9 cellular contexts compared by ENCODE assay signal in the genomic region with DNA sequence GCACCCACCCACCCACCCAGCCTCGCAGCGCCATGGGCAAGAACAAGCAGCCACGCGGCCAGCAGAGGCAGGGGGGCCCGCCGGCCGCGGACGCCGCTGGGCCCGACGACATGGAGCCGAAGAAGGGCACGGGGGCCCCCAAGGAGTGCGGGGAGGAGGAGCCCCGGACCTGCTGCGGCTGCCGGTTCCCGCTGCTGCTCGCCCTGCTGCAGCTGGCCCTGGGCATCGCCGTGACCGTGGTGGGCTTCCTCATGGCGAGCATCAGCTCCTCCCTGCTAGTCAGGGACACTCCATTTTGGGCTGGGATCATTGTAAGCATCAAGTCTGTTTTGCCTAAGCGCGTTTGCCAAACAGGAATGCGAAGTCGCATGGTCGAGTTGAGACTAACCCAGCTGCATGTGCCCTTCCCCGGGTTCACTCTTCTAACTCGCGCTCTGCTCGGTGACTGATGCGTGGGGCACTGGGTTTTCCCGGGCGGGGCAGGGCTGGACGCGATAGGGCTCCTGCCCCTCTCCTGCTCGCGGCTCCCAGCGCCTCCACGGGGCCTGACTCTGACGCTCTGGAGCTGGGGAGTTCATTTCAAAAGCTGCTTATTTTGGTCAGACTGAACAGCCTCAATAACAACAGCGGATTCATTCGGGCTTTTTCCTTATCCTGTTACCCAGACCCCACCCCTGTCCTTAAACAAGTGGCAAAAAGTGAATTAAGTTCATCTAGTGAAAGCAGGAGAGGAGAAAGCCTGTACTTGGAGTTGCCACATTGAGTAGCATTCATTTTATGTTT. TPM values are rescaled to one million over a fixed set of nuclear protein-coding genes. Genes with fewer than 3 reads are reported as not detected.
DNase-seq lines count a peak whose midpoint lies in the region; ATAC-seq and FAIRE-seq lines count a peak whose summit lies in the region.
"Had no signal": no experiment of that assay in that cellular context is flagged by ENCODE, and none has a peak within 500 bp of the region (broad histone marks: within the 10 kb centered on the region; RNA-seq: fewer than 3 reads in every experiment).

No MANE protein-coding gene starts in this region.

- no peaks in the 10 kb centered on the region for H3K36me3 Mint-ChIP-seq in activated CD4-positive, alpha-beta memory T cell treated with anti-CD3 and anti-CD28 coated beads, Interleukin-2, amount 10 ng/mL, durations not matched to agents 7 days and 5 days (ENCODE audit: low read depth)
- no peaks in the 10 kb centered on the region for H3K36me3 Mint-ChIP-seq in naive thymus-derived CD4-positive, alpha-beta T cell

- POLR2A ChIA-PET in activated CD4-positive, alpha-beta memory T cell treated with anti-CD3 and anti-CD28 coated beads, Interleukin-2, amount 10 ng/mL, durations not matched to agents 7 days and 5 days (lab: Charles Lee): no interaction called here
- POLR2A ChIA-PET in naive thymus-derived CD4-positive, alpha-beta T cell (lab: Charles Lee): no interaction called here

- H3K36me3 ChIP-seq in naive thymus-derived CD4-positive, alpha-beta T cell (ENCODE audit: control insufficient read depth in 2 of 3, insufficient read depth in 3 of 3, low read length in 3 of 3): no peaks in the 10 kb centered on the region
- H3K36me3 ChIP-seq in aorta (ENCODE audit: control insufficient read depth in 1 of 2, insufficient read depth in 2 of 2, low read length in 1 of 2): no peaks in the 10 kb centered on the region

- H3K27ac ChIP-seq in naive thymus-derived CD4-positive, alpha-beta T cell (ENCODE audit: low read depth, low read length): no peak overlapping the region
- peak overlapping the region; percentile 49 to 78 for H3K27ac ChIP-seq in aorta (ENCODE audit: low read depth in 1 of 2, low read length in 2 of 2)
- H3K27ac ChIP-seq: C4-2B had no signal

- DNase-seq in NCI-H345 (lab: John Stamatoyannopoulos, UW) (peak; percentile 1), NCI-H345 treated with DMSO at 0.1 percent for 48 hours (lab: John Stamatoyannopoulos, UW; ENCODE audit: unreplicated experiment) (no peak), frontal cortex (ENCODE audit: low spot score in 2 of 2) (peak; percentile 30 to 44), aorta (peak; percentile 78 to 88), MV-4-11 (lab: John Stamatoyannopoulos, UW) (no peak)
- DNase-seq in activated CD4-positive, alpha-beta memory T cell treated with anti-CD3 and anti-CD28 coated beads, Interleukin-2, amount 10 ng/mL, durations not matched to agents 7 days and 5 days: no peak
- no peak for DNase-seq in naive thymus-derived CD4-positive, alpha-beta T cell

- intact Hi-C loops in naive thymus-derived CD4-positive, alpha-beta T cell (cut with micrococcal nuclease): no loop called here
- intact Hi-C loops in aorta (cut with DNase I): loop anchor here (2.0 to 5.0 kb wide), 6 partner anchors 41 to 101 kb away; a partner anchor contains a TSS

- no peaks in the 10 kb centered on the region for H3K9me3 Mint-ChIP-seq in activated CD4-positive, alpha-beta memory T cell treated with anti-CD3 and anti-CD28 coated beads, Interleukin-2, amount 10 ng/mL, durations not matched to agents 7 days and 5 days
- no peaks in the 10 kb centered on the region for H3K9me3 Mint-ChIP-seq in naive thymus-derived CD4-positive, alpha-beta T cell

- peaks cover 60% of the 10 kb centered on the region for H3K27me3 Mint-ChIP-seq in activated CD4-positive, alpha-beta memory T cell treated with anti-CD3 and anti-CD28 coated beads, Interleukin-2, amount 10 ng/mL, durations not matched to agents 7 days and 5 days
- H3K27me3 Mint-ChIP-seq in naive thymus-derived CD4-positive, alpha-beta T cell: peaks cover 45 to 68% (median 60%) of the 10 kb centered on the region in 5 donors

- WGBS in aorta, 2 donors: 0 to 1% methylated on average over 45 of the region's 45 CpGs

- H3K4me1 ChIP-seq in naive thymus-derived CD4-positive, alpha-beta T cell (ENCODE audit: control insufficient read depth in 2 of 2, insufficient read depth in 2 of 2, low read length in 2 of 2): no peaks in the 10 kb centered on the region
- H3K4me1 ChIP-seq in aorta (ENCODE audit: control insufficient read depth in 1 of 2, insufficient read depth in 2 of 2, low read length in 2 of 2): peaks cover 0 to 2% of the 10 kb centered on the region in 2 donors

- no peaks in the 10 kb centered on the region for H3K9me3 ChIP-seq in naive thymus-derived CD4-positive, alpha-beta T cell (ENCODE audit: control insufficient read depth in 2 of 3, low read length in 3 of 3)
- H3K9me3 ChIP-seq in aorta (ENCODE audit: control insufficient read depth, low read length): no peaks in the 10 kb centered on the region

- no peak overlapping the region for H3K27ac Mint-ChIP-seq in activated CD4-positive, alpha-beta memory T cell treated with anti-CD3 and anti-CD28 coated beads, Interleukin-2, amount 10 ng/mL, durations not matched to agents 7 days and 5 days
- no peak overlapping the region for H3K27ac Mint-ChIP-seq in naive thymus-derived CD4-positive, alpha-beta T cell

- H3K27me3 ChIP-seq in naive thymus-derived CD4-positive, alpha-beta T cell (ENCODE audit: control insufficient read depth in 2 of 2, insufficient read depth in 2 of 2, low read length in 2 of 2): no peaks in the 10 kb centered on the region
- no peaks in the 10 kb centered on the region for H3K27me3 ChIP-seq in aorta (ENCODE audit: control insufficient read depth in 1 of 2, insufficient read depth in 2 of 2, low read length in 1 of 2)

- CTCF ChIA-PET in activated CD4-positive, alpha-beta memory T cell treated with anti-CD3 and anti-CD28 coated beads, Interleukin-2, amount 10 ng/mL, durations not matched to agents 7 days and 5 days (lab: Charles Lee): no interaction called here
- CTCF ChIA-PET in naive thymus-derived CD4-positive, alpha-beta T cell (lab: Charles Lee): no interaction called here

- H3K4me3 ChIP-seq in naive thymus-derived CD4-positive, alpha-beta T cell (ENCODE audit: low read length): no peak overlapping the region
- H3K4me3 ChIP-seq in aorta (ENCODE audit: low read length in 2 of 2): peak overlapping the region; percentile 50 to 69

- no peak for FAIRE-seq in frontal cortex (lab: Jason Lieb, UNC)

- ATAC-seq in HG03175 (IDR thresholded peaks at IDR 0.05; ENCODE audit: unreplicated experiment) (peak; percentile 60), aorta (ENCODE audit: low FRiP score) (peak; percentile 86)
- peak; percentile 45 for ATAC-seq in naive thymus-derived CD4-positive, alpha-beta T cell

- peak overlapping the region; percentile 56 for H3K4me3 Mint-ChIP-seq in activated CD4-positive, alpha-beta memory T cell treated with anti-CD3 and anti-CD28 coated beads, Interleukin-2, amount 10 ng/mL, durations not matched to agents 7 days and 5 days
- H3K4me3 Mint-ChIP-seq in naive thymus-derived CD4-positive, alpha-beta T cell: peak overlapping the region; percentile 32 to 79 (median 68)

- peaks cover 7% of the 10 kb centered on the region for H3K4me1 Mint-ChIP-seq in activated CD4-positive, alpha-beta memory T cell treated with anti-CD3 and anti-CD28 coated beads, Interleukin-2, amount 10 ng/mL, durations not matched to agents 7 days and 5 days
- peaks cover 0 to 17% (median 7%) of the 10 kb centered on the region in 7 donors for H3K4me1 Mint-ChIP-seq in naive thymus-derived CD4-positive, alpha-beta T cell

RNA-seq across cellular contexts. Expression of a gene that starts 0.5 kb away (rescaled TPM):
- not detected for total RNA-seq in activated CD4-positive, alpha-beta memory T cell treated with anti-CD3 and anti-CD28 coated beads, Interleukin-2, amount 10 ng/mL, durations not matched to agents 7 days and 5 days
- total RNA-seq in frontal cortex (4.1 TPM), aorta (100 to 1,000 TPM in 1 of 2 donors, 10 to 100 TPM in 1; 43.9 to 109 TPM)
- under 1 TPM in 2 of 5 experiments, not detected in 3; 0.22 to 0.34 TPM for total RNA-seq in naive thymus-derived CD4-positive, alpha-beta T cell
- not detected for polyA plus RNA-seq in naive thymus-derived CD4-positive, alpha-beta T cell
- 10 to 100 TPM; 24.5 to 27.3 TPM for polyA plus RNA-seq in aorta

Comparison
In these comparisons a context has a peak if more than half of its experiments do, and no peak if none do; other contexts are left out.
1. DNase-seq: peak in NCI-H345 (single experiment), frontal cortex (2 of 2) and aorta (2 of 2); none in NCI-H345 treated with DMSO at 0.1 percent for 48 hours (single experiment), activated CD4-positive, alpha-beta memory T cell treated with anti-CD3 and anti-CD28 coated beads, Interleukin-2, amount 10 ng/mL, durations not matched to agents 7 days and 5 days (single experiment), naive thymus-derived CD4-positive, alpha-beta T cell (0 of 9) and MV-4-11 (single experiment).
2. intact Hi-C loops: an anchor here in aorta (2.0 to 5.0 kb wide); none called in naive thymus-derived CD4-positive, alpha-beta T cell.
3. Peak in every context shown above with its lines, with median percentiles within 50 percentile points of each other: ATAC-seq.